1 cellular context compared by ENCODE assay signal in the genomic region with DNA sequence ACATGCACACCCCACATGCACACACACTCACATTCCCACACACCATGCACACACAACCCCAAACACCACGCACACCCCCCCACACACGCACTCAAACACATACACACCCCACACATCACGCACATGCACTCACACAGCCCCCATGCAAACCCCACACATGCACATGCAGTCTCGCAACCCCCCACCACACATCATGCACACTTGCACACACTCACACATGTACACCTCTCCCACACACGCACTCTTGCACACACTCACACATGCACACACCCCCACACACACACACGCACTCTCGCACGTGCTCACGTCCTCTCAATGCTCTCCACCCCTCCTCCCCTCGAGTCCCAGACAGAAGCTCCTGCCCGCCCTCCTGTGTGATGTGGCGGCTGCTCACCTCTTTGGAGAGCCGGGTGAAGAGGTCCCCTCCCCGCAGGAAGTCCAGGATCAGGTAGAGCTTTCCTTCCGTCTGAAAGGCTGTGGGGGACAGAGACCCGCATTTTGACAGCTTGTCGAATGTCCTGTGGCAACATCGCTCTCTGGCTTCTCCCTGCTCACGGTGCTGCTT.
TF ChIP-seq lines count a peak whose summit lies in the region.

No MANE protein-coding gene starts in this region.

TF ChIP-seq in WTC11, 78 proteins besides CTCF, POLR2A, EP300 and RAD21 (continued from another document):
- TF ChIP-seq ZNF532 (CRISPR knock-in tag; IDR thresholded peaks at IDR 0.05; ENCODE audit: borderline replicate concordance) (no peak), ERG (CRISPR knock-in tag; IDR thresholded peaks at IDR 0.05) (no peak)
